29 cellular contexts compared by ENCODE assay signal in genomic region chr11:79959318-79959717, GRCh38.
"Had no signal": no experiment of that assay in that cellular context is flagged by ENCODE, and none has a peak within 500 bp of the region (broad histone marks: within the 10 kb centered on the region; RNA-seq: fewer than 3 reads in every experiment).

No MANE protein-coding gene starts in this region.

- ATAC-seq: stimulated activated effector memory CD8-positive, alpha-beta T cell treated with anti-CD3 and anti-CD28 coated beads, Interleukin-12 subunit alpha, Interleukin-12 subunit beta, amount 100 ng/mL, for 72 hours; stimulated activated memory B cell treated with anti-CD40 and anti-IgM and Interleukin-4, amounts not matched to agents 10 μg/mL and 1 μg/mL and 100 μg/mL, for 72 hours; stimulated activated naive B cell treated with anti-CD40 and anti-IgM and Interleukin-4, amounts not matched to agents 10 μg/mL and 1 μg/mL and 100 μg/mL, for 72 hours; stimulated activated naive CD8-positive, alpha-beta T cell treated with anti-CD3 and anti-CD28 coated beads, Interleukin-15, amount 100 ng/mL, for 72 hours; stimulated activated naive CD8-positive, alpha-beta T cell treated with anti-CD3 and anti-CD28 coated beads, Interleukin-15, Interleukin-2, amounts not matched to agents 100 U/mL and 50 U/mL, for 24 hours; upper lobe of right lung had no signal

- H3K36me3 Mint-ChIP-seq: stimulated activated effector memory CD8-positive, alpha-beta T cell treated with anti-CD3 and anti-CD28 coated beads, Interleukin-12 subunit alpha, Interleukin-12 subunit beta, amount 100 ng/mL, for 72 hours; stimulated activated memory B cell treated with anti-CD40 and anti-IgM and Interleukin-4, amounts not matched to agents 10 μg/mL and 1 μg/mL and 100 μg/mL, for 72 hours; stimulated activated naive B cell treated with anti-CD40 and anti-IgM and Interleukin-4, amounts not matched to agents 10 μg/mL and 1 μg/mL and 100 μg/mL, for 72 hours; type B pancreatic cell had no signal

- H3K4me1 Mint-ChIP-seq: stimulated activated effector memory CD8-positive, alpha-beta T cell treated with anti-CD3 and anti-CD28 coated beads, Interleukin-12 subunit alpha, Interleukin-12 subunit beta, amount 100 ng/mL, for 72 hours; stimulated activated memory B cell treated with anti-CD40 and anti-IgM and Interleukin-4, amounts not matched to agents 10 μg/mL and 1 μg/mL and 100 μg/mL, for 72 hours; stimulated activated naive B cell treated with anti-CD40 and anti-IgM and Interleukin-4, amounts not matched to agents 10 μg/mL and 1 μg/mL and 100 μg/mL, for 72 hours; stimulated activated naive CD8-positive, alpha-beta T cell treated with anti-CD3 and anti-CD28 coated beads, Interleukin-15, amount 100 ng/mL, for 72 hours had no signal

- H3K4me3 ChIP-seq: stomach, suprapubic skin, testis, thoracic aorta, thyroid gland, tibial artery, tibial nerve, transverse colon, upper lobe of left lung, upper lobe of right lung, uterus, vagina had no signal

- DNase-seq: stimulated activated CD4-positive, alpha-beta T cell treated with anti-CD3 and anti-CD28 coated beads, Interleukin-2, amount 100 ng/mL, for 48 hours; stimulated activated CD4-positive, alpha-beta T cell treated with anti-CD3 and anti-CD28 coated beads, Interleukin-4, amount 100 ng/mL, for 1 hour; stimulated activated CD4-positive, alpha-beta T cell treated with anti-CD3 and anti-CD28 coated beads, Interleukin-4, amount 100 ng/mL, for 24 hours; stimulated activated CD4-positive, alpha-beta T cell treated with anti-CD3 and anti-CD28 coated beads, Interleukin-4, amount 100 ng/mL, for 4 hours; stimulated activated CD8-positive, alpha-beta memory T cell treated with anti-CD3 and anti-CD28 coated beads, Interleukin-4, amount 100 ng/mL, for 48 hours; stimulated activated naive B cell treated with anti-CD40 and anti-IgM and Interleukin-4, amounts not matched to agents 10 μg/mL and 1 μg/mL and 100 μg/mL, for 72 hours; stimulated activated naive CD4-positive, alpha-beta T cell; stimulated activated naive CD4-positive, alpha-beta T cell treated with Interleukin-2 at 50 U/mL for 16 hours; stimulated activated naive CD8-positive, alpha-beta T cell treated with anti-CD3 and anti-CD28 coated beads, Interleukin-15, amount 100 ng/mL, for 72 hours; stimulated activated naive CD8-positive, alpha-beta T cell treated with anti-CD3 and anti-CD28 coated beads, Interleukin-15, Interleukin-2, amounts not matched to agents 100 U/mL and 50 U/mL, for 24 hours; stomach; substantia nigra; testis; thyroid gland; tibial artery; transverse colon; trophoblast cell; upper lobe of left lung; upper lobe of right lung; uterus had no signal

- H3K9me3 ChIP-seq: suprapubic skin, testis, thoracic aorta, thyroid gland, transverse colon, vagina had no signal

- FAIRE-seq: urothelium cell line had no signal

- H3K27ac ChIP-seq: stomach, suprapubic skin, testis, thoracic aorta, thyroid gland, tibial artery, tibial nerve, transverse colon, upper lobe of left lung, upper lobe of right lung, uterus, vagina had no signal

- H3K36me3 ChIP-seq: stomach, suprapubic skin, thoracic aorta, thyroid gland, tibial artery, tibial nerve, transverse colon, upper lobe of left lung, upper lobe of right lung, uterus, vagina had no signal

- H3K4me1 ChIP-seq: stomach, suprapubic skin, testis, thyroid gland, tibial artery, tibial nerve, upper lobe of left lung, upper lobe of right lung, uterus, vagina had no signal

- H3K27ac Mint-ChIP-seq: stimulated activated effector memory CD8-positive, alpha-beta T cell treated with anti-CD3 and anti-CD28 coated beads, Interleukin-12 subunit alpha, Interleukin-12 subunit beta, amount 100 ng/mL, for 72 hours; stimulated activated memory B cell treated with anti-CD40 and anti-IgM and Interleukin-4, amounts not matched to agents 10 μg/mL and 1 μg/mL and 100 μg/mL, for 72 hours; stimulated activated naive B cell treated with anti-CD40 and anti-IgM and Interleukin-4, amounts not matched to agents 10 μg/mL and 1 μg/mL and 100 μg/mL, for 72 hours; stimulated activated naive CD8-positive, alpha-beta T cell treated with anti-CD3 and anti-CD28 coated beads, Interleukin-15, amount 100 ng/mL, for 72 hours; stimulated activated naive CD8-positive, alpha-beta T cell treated with anti-CD3 and anti-CD28 coated beads, Interleukin-15, Interleukin-2, amounts not matched to agents 100 ng/mL and 50 ng/mL, for 24 hours; type B pancreatic cell had no signal

- H3K4me3 Mint-ChIP-seq: stimulated activated effector memory CD8-positive, alpha-beta T cell treated with anti-CD3 and anti-CD28 coated beads, Interleukin-12 subunit alpha, Interleukin-12 subunit beta, amount 100 ng/mL, for 72 hours; stimulated activated memory B cell treated with anti-CD40 and anti-IgM and Interleukin-4, amounts not matched to agents 10 μg/mL and 1 μg/mL and 100 μg/mL, for 72 hours; stimulated activated naive B cell treated with anti-CD40 and anti-IgM and Interleukin-4, amounts not matched to agents 10 μg/mL and 1 μg/mL and 100 μg/mL, for 72 hours; stimulated activated naive CD8-positive, alpha-beta T cell treated with anti-CD3 and anti-CD28 coated beads, Interleukin-15, amount 100 ng/mL, for 72 hours; stimulated activated naive CD8-positive, alpha-beta T cell treated with anti-CD3 and anti-CD28 coated beads, Interleukin-15, Interleukin-2, amounts not matched to agents 100 ng/mL and 50 ng/mL, for 24 hours; type B pancreatic cell had no signal

- H3K27me3 ChIP-seq: stomach, suprapubic skin, testis, thyroid gland, tibial artery, tibial nerve, transverse colon, upper lobe of left lung, upper lobe of right lung, uterus, vagina had no signal

- H3K27me3 Mint-ChIP-seq: stimulated activated memory B cell treated with anti-CD40 and anti-IgM and Interleukin-4, amounts not matched to agents 10 μg/mL and 1 μg/mL and 100 μg/mL, for 72 hours; stimulated activated naive B cell treated with anti-CD40 and anti-IgM and Interleukin-4, amounts not matched to agents 10 μg/mL and 1 μg/mL and 100 μg/mL, for 72 hours; stimulated activated naive CD8-positive, alpha-beta T cell treated with anti-CD3 and anti-CD28 coated beads, Interleukin-15, amount 100 ng/mL, for 72 hours; stimulated activated naive CD8-positive, alpha-beta T cell treated with anti-CD3 and anti-CD28 coated beads, Interleukin-15, Interleukin-2, amounts not matched to agents 100 ng/mL and 50 ng/mL, for 24 hours; type B pancreatic cell had no signal
